1 cellular context compared by ENCODE assay signal in genomic region chr12:57520008-57520726, GRCh38.
TF ChIP-seq lines count a peak whose summit lies in the region.

TSS of gene DDIT3 (minus strand) at chr12:57520514. CDS start at chr12:57517406, 3,108 bp downstream.

TF ChIP-seq in HepG2, 621 proteins besides CTCF, POLR2A, EP300 and RAD21 (continued from another document and continues in another):
- TF ChIP-seq ZNF503 (CRISPR knock-in tag; IDR thresholded peaks at IDR 0.05) (no peak), MEF2D (CRISPR knock-in tag; IDR thresholded peaks at IDR 0.05) (no peak), ZNF383 (CRISPR knock-in tag; IDR thresholded peaks at IDR 0.05; ENCODE audit: borderline replicate concordance) (peak; percentile 78; the same call in 1 of the 2 replicates), PBX3 (CRISPR knock-in tag; IDR thresholded peaks at IDR 0.05; ENCODE audit: borderline replicate concordance) (no peak), SKI (IDR thresholded peaks at IDR 0.05; ENCODE audit: partially characterized antibody) (peak; percentile 32), PRMT3 (CRISPR knock-in tag; IDR thresholded peaks at IDR 0.05; ENCODE audit: borderline replicate concordance, low read depth) (no peak), ZNF407 (CRISPR knock-in tag; IDR thresholded peaks at IDR 0.05; ENCODE audit: not compliant biosample characterization) (no peak), ZNF781 (CRISPR knock-in tag; IDR thresholded peaks at IDR 0.05; ENCODE audit: borderline replicate concordance, not compliant biosample characterization) (peak; percentile 81), ZNF782 (CRISPR knock-in tag; IDR thresholded peaks at IDR 0.05; ENCODE audit: borderline replicate concordance) (peak; percentile 63; the same call in 1 of the 2 replicates), RBM22 (optimal IDR thresholded peaks at IDR 0.05; ENCODE audit: low read length) (peak; percentile 82), SIX4 (CRISPR knock-in tag; IDR thresholded peaks at IDR 0.05) (0 out of 2 replicates have a peak, but pooled peaks have one; percentile 46), NFE2L2 (IDR thresholded peaks at IDR 0.05; ENCODE audit: low read length) (no peak), KDM1A (CRISPR knock-in tag; IDR thresholded peaks at IDR 0.05) (no peak), KAT2B (IDR thresholded peaks at IDR 0.05; ENCODE audit: borderline replicate concordance, low read depth, low read length) (no peak), TGIF2 (CRISPR knock-in tag; IDR thresholded peaks at IDR 0.05) (no peak), CENPBD1 (CRISPR knock-in tag; IDR thresholded peaks at IDR 0.05; ENCODE audit: borderline replicate concordance, low read depth) (no peak; the same call in 1 of the 2 replicates), ZBTB25 (CRISPR knock-in tag; IDR thresholded peaks at IDR 0.05) (peak; percentile 85), DNMT3B (CRISPR knock-in tag; conservative IDR thresholded peaks at IDR 0.05) (no peak), ZNF251 (CRISPR knock-in tag; IDR thresholded peaks at IDR 0.05) (0 out of 2 replicates have a peak, but pooled peaks have one; percentile 65), MYNN (CRISPR knock-in tag; IDR thresholded peaks at IDR 0.05; ENCODE audit: low read depth) (no peak), SMARCE1 (IDR thresholded peaks at IDR 0.05; ENCODE audit: borderline replicate concordance) (no peak), ZNF160 (CRISPR knock-in tag; IDR thresholded peaks at IDR 0.05) (no peak), BCLAF1 (IDR thresholded peaks at IDR 0.05) (no peak), HMGXB4 (CRISPR knock-in tag; IDR thresholded peaks at IDR 0.05; ENCODE audit: borderline replicate concordance in 1 of 2, low read depth in 1 of 2) (peak in 1 of 2 experiments; percentile 84; a peak in 3 of 4 replicates), ZNF468 (CRISPR knock-in tag; IDR thresholded peaks at IDR 0.05) (no peak), ZNF629 (CRISPR knock-in tag; conservative IDR thresholded peaks at IDR 0.05) (no peak), ATF4 (CRISPR knock-in tag; IDR thresholded peaks at IDR 0.05) (0 out of 4 replicates have a peak, but pooled peaks of 1 of the 2 experiments have one; percentile 91), ZNF446 (CRISPR knock-in tag; IDR thresholded peaks at IDR 0.05) (no peak), CBX2 (IDR thresholded peaks at IDR 0.05; ENCODE audit: low read depth, low read length) (no peak), CBX2 (CRISPR knock-in tag; IDR thresholded peaks at IDR 0.05; ENCODE audit: low read depth) (no peak), CREBL2 (CRISPR knock-in tag; IDR thresholded peaks at IDR 0.05; ENCODE audit: borderline replicate concordance) (0 out of 2 replicates have a peak, but pooled peaks have one; percentile 54), ATF5 (CRISPR knock-in tag; IDR thresholded peaks at IDR 0.05; ENCODE audit: low read depth) (no peak), RBAK (CRISPR knock-in tag; IDR thresholded peaks at IDR 0.05) (no peak), NFE2 (CRISPR knock-in tag; IDR thresholded peaks at IDR 0.05) (no peak), PCBP1 (IDR thresholded peaks at IDR 0.05; ENCODE audit: borderline replicate concordance, low read depth, low read length) (no peak), CHD4 (IDR thresholded peaks at IDR 0.05; ENCODE audit: borderline replicate concordance, low read length) (no peak)
